8 cellular contexts compared by ENCODE assay signal in the genomic region with DNA sequence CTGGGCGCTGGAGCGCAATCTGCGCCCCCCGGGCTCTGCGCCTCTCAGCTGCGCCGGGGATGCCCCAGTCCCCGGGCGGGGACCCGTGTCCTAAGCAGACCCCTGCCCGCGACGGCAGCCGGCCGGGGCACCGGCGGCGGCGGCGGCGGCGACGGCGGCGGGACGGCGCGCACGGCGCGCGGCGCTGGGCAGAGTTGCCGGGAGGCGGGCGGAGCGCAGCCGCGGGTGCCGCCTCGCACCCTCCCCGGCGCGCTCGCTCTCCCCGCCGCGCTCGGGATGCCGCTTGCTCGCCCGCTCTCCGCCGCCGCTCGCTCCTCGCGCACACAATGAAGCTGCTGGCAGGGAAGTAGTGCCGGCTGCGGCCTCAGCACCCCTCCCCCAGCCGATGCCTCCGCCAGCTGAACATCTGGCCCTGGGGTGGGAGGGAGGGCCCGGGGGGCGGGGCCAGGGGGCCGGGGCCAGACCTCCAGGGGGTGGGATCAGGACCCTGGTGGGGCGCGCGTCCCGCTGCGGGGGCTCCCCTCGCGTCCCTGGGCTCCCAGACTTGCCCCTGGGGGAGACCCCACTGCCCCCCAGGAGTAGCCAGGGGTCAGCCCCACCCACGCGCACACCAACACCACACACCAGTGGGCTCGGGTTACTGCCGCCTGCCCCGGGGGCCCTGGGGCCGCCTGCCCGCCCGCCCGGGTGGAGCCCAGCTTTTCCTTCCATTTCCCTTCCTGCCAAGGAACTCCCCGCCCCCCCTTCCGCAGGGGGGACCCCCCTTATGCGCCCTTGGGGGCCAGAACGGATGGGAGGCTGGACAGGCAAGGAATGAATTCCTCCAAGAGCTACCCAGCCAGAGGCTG. TPM values are rescaled to one million over a fixed set of nuclear protein-coding genes. Genes with fewer than 3 reads are reported as not detected.
DNase-seq lines count a peak whose midpoint lies in the region; ATAC-seq and TF ChIP-seq lines count a peak whose summit lies in the region.

Gene RCOR2 (minus strand): TSS at position 328 of the 848 bp plus-strand sequence. CDS start 708 bp downstream, outside the sequence.

- no peaks in the 10 kb centered on the region for H3K79me2 ChIP-seq in PC-3 (ENCODE audit: low read length)

- no peaks in the 10 kb centered on the region for H3K36me3 ChIP-seq in PC-3 (ENCODE audit: low read depth, low read length)

- no peak within 1 kb of the TSS for H3K27ac ChIP-seq in PC-3 (ENCODE audit: low read length)

- peak within 1 kb of the TSS; percentile 59 for H3K4me3 ChIP-seq in Jurkat, Clone E6-1 (ENCODE audit: low read length)
- peak within 1 kb of the TSS; percentile 66 for H3K4me3 ChIP-seq in PC-3 (ENCODE audit: low read length)
- peak within 1 kb of the TSS; percentile 48 for H3K4me3 ChIP-seq in fibroblast of mammary gland (ENCODE audit: control insufficient read depth, low read depth, low read length)

- DNase-seq in DMS79 treated with DMSO at 0.1 percent for 48 hours (lab: John Stamatoyannopoulos, UW) (peak; percentile 88), PC-3 (peak; percentile 68), fibroblast of mammary gland (ENCODE audit: low read depth) (peak; percentile 80)
- peak; percentile 88 for DNase-seq in Jurkat, Clone E6-1 (ENCODE audit: low read depth, low spot score)
- DNase-seq in naive thymus-derived CD8-positive, alpha-beta T cell = peak in 9 of 10 donors; percentile 28 to 73 (median 48)
- DNase-seq in stimulated activated naive CD8-positive, alpha-beta T cell treated with anti-CD3 and anti-CD28 coated beads, Interleukin-15, amount 100 ng/mL, for 72 hours = peak; percentile 61 to 67

- H3F3A ChIP-seq in PC-3 (ENCODE audit: low read length, unreplicated experiment) = no peaks in the 10 kb centered on the region

- no peaks in the 10 kb centered on the region for H4K20me1 ChIP-seq in PC-3 (ENCODE audit: low read length)

- H3K9me3 Mint-ChIP-seq in activated T-helper 17 cell treated with anti-CD3 and anti-CD28 coated beads, Interleukin-2, amount 50 U/mL, for 72 hours = no peaks in the 10 kb centered on the region
- H3K9me3 Mint-ChIP-seq in naive thymus-derived CD8-positive, alpha-beta T cell = no peaks in the 10 kb centered on the region
- no peaks in the 10 kb centered on the region for H3K9me3 Mint-ChIP-seq in stimulated activated naive CD8-positive, alpha-beta T cell treated with anti-CD3 and anti-CD28 coated beads, Interleukin-15, amount 100 ng/mL, for 72 hours

- no TSS peak for BruUV-seq in PC-3 (replicated peaks; lab: Mats Ljungman, UMichigan)

- peak; percentile 55 for ATAC-seq in PC-3
- peak; percentile 58 for ATAC-seq in activated T-helper 17 cell treated with anti-CD3 and anti-CD28 coated beads, Interleukin-2, amount 50 U/mL, for 72 hours (replicated peaks)
- peak; percentile 67 to 72 for ATAC-seq in naive thymus-derived CD8-positive, alpha-beta T cell
- peak; percentile 65 for ATAC-seq in stimulated activated naive CD8-positive, alpha-beta T cell treated with anti-CD3 and anti-CD28 coated beads, Interleukin-15, amount 100 ng/mL, for 72 hours
- no peak for ATAC-seq in HG03439 (IDR thresholded peaks at IDR 0.05; ENCODE audit: unreplicated experiment)

- H3K4me3 Mint-ChIP-seq in activated T-helper 17 cell treated with anti-CD3 and anti-CD28 coated beads, Interleukin-2, amount 50 U/mL, for 72 hours = peak within 1 kb of the TSS; percentile 67
- peak within 1 kb of the TSS; percentile 74 to 91 (median 81) for H3K4me3 Mint-ChIP-seq in naive thymus-derived CD8-positive, alpha-beta T cell
- H3K4me3 Mint-ChIP-seq in stimulated activated naive CD8-positive, alpha-beta T cell treated with anti-CD3 and anti-CD28 coated beads, Interleukin-15, amount 100 ng/mL, for 72 hours = peak within 1 kb of the TSS; percentile 90 to 92

- H3K36me3 Mint-ChIP-seq in activated T-helper 17 cell treated with anti-CD3 and anti-CD28 coated beads, Interleukin-2, amount 50 U/mL, for 72 hours (ENCODE audit: low read depth) = no peaks in the 10 kb centered on the region
- peaks cover 0 to 3% (median 0%) of the 10 kb centered on the region in 3 donors for H3K36me3 Mint-ChIP-seq in naive thymus-derived CD8-positive, alpha-beta T cell

- peaks cover 5% of the 10 kb centered on the region for H3K4me1 Mint-ChIP-seq in activated T-helper 17 cell treated with anti-CD3 and anti-CD28 coated beads, Interleukin-2, amount 50 U/mL, for 72 hours
- peaks cover 9 to 27% (median 21%) of the 10 kb centered on the region in 4 donors for H3K4me1 Mint-ChIP-seq in naive thymus-derived CD8-positive, alpha-beta T cell
- H3K4me1 Mint-ChIP-seq in stimulated activated naive CD8-positive, alpha-beta T cell treated with anti-CD3 and anti-CD28 coated beads, Interleukin-15, amount 100 ng/mL, for 72 hours = peaks cover 50% of the 10 kb centered on the region

- no peaks in the 10 kb centered on the region for H3K9me3 ChIP-seq in PC-3 (ENCODE audit: low read length)

- peak within 1 kb of the TSS; percentile 71 for H2AFZ ChIP-seq in PC-3 (ENCODE audit: low read length)

- H3K27ac Mint-ChIP-seq in activated T-helper 17 cell treated with anti-CD3 and anti-CD28 coated beads, Interleukin-2, amount 50 U/mL, for 72 hours = no peak within 1 kb of the TSS
- H3K27ac Mint-ChIP-seq in naive thymus-derived CD8-positive, alpha-beta T cell = peak within 1 kb of the TSS in 4 of 10 donors; percentile 18 to 83 (median 54)
- peak within 1 kb of the TSS; percentile 14 to 42 for H3K27ac Mint-ChIP-seq in stimulated activated naive CD8-positive, alpha-beta T cell treated with anti-CD3 and anti-CD28 coated beads, Interleukin-15, amount 100 ng/mL, for 72 hours

- TF ChIP-seq CTCF in PC-3 (conservative IDR thresholded peaks at IDR 0.05; ENCODE audit: low read depth, low read length) (no peak), fibroblast of mammary gland (conservative IDR thresholded peaks at IDR 0.05; ENCODE audit: control insufficient read depth, insufficient read depth, low read depth, low read length) (no peak)

- peak within 1 kb of the TSS; percentile 91 for H3K4me2 ChIP-seq in PC-3 (ENCODE audit: low read length)

- H3K9me2 ChIP-seq in PC-3 (replicated peaks; ENCODE audit: low read length) = no peaks in the 10 kb centered on the region

- H3K27me3 Mint-ChIP-seq in activated T-helper 17 cell treated with anti-CD3 and anti-CD28 coated beads, Interleukin-2, amount 50 U/mL, for 72 hours = no peaks in the 10 kb centered on the region
- no peaks in the 10 kb centered on the region for H3K27me3 Mint-ChIP-seq in naive thymus-derived CD8-positive, alpha-beta T cell
- H3K27me3 Mint-ChIP-seq in stimulated activated naive CD8-positive, alpha-beta T cell treated with anti-CD3 and anti-CD28 coated beads, Interleukin-15, amount 100 ng/mL, for 72 hours = peaks cover 38% of the 10 kb centered on the region

- CTCF ChIA-PET in PC-3 (lab: Charles Lee) = interaction anchor here (0.6 to 1.4 kb wide), 4 partner anchors 17 to 171 kb away, joined by 3 to 8 read pairs (median 4); no protein-coding TSS in a partner anchor

- H3K9ac ChIP-seq in PC-3 (ENCODE audit: low read length) = no peak within 1 kb of the TSS

- H3K27me3 ChIP-seq in PC-3 (ENCODE audit: low read length) = no peaks in the 10 kb centered on the region; the same call in 1 of the 2 replicates

- H3K4me1 ChIP-seq in PC-3 (ENCODE audit: insufficient read depth, low read length) = peaks cover 15% of the 10 kb centered on the region

- intact Hi-C loops in PC-3 (cut with micrococcal nuclease) = no loop called here

- POLR2A ChIA-PET in PC-3 (lab: Charles Lee; ENCODE audit: unreplicated experiment) = no interaction called here
- POLR2A ChIA-PET in naive thymus-derived CD8-positive, alpha-beta T cell (lab: Charles Lee) = interaction anchor here (0.7 to 1.7 kb wide), 4 partner anchors 69 to 80 kb away, joined by 3 to 8 read pairs (median 4); partner anchors contain the start of genes MARK2 and OTUB1

RNA-seq across cellular contexts. Expression of gene RCOR2, which starts in this region (rescaled TPM):
- polyA plus RNA-seq in Jurkat, Clone E6-1 (2012; ENCODE audit: insufficient read depth, insufficient read length) = 9.3 TPM
- 1.2 and 1.4 TPM in 2 replicates for total RNA-seq in PC-3 (2014; rRNA removed)
- total RNA-seq in activated T-helper 17 cell treated with anti-CD3 and anti-CD28 coated beads, Interleukin-2, amount 50 U/mL, for 72 hours = under 1 TPM in 1 of 2 donors, not detected in 1; 0.32 TPM
- not detected for total RNA-seq in naive thymus-derived CD8-positive, alpha-beta T cell
- polyA plus RNA-seq in naive thymus-derived CD8-positive, alpha-beta T cell = under 1 TPM in 1 of 3 donors, not detected in 2; 0.14 TPM

Comparison
In these comparisons a context has a peak if more than half of its experiments do, and no peak if none do; other contexts are left out.
1. Peak in ATAC-seq in activated T-helper 17 cell treated with anti-CD3 and anti-CD28 coated beads, Interleukin-2, amount 50 U/mL, for 72 hours; RNA of the gene not detected or under 1 TPM.
2. Peak in DNase-seq and ATAC-seq in naive thymus-derived CD8-positive, alpha-beta T cell; RNA of the gene not detected or under 1 TPM.